Comparison of ENCODE assay signal across 15 cellular contexts in the genomic region with DNA sequence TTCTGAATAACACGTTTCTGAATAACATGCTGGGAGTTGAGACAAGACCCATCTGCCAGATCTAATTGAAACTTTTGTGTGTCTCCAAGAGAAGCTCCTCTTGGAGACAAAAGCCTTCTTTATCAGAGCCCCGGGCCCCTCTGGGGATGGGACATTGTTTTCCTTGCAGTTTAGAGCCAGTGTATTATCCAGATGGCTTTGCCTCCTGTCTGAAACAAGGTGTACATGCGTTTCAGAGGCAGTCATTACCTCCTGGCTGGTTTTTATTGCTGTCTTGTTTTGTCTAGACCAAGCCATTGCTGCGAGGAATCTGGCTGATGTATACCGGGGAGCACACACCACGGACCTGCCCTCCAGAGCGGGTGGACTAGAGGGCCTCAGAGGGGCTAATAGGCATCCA. TPM values are rescaled to one million over a fixed set of nuclear protein-coding genes. Genes with fewer than 3 reads are reported as not detected.
DNase-seq lines count a peak whose midpoint lies in the region; ATAC-seq, FAIRE-seq and TF ChIP-seq lines count a peak whose summit lies in the region.
"Had no signal": no experiment of that assay in that cellular context is flagged by ENCODE, and none has a peak within 500 bp of the region (broad histone marks: within the 10 kb centered on the region; RNA-seq: fewer than 3 reads in every experiment).

No MANE protein-coding gene starts in this region.

- FAIRE-seq in GM19239 (lab: Jason Lieb, UNC): no peak
- FAIRE-seq: GM12892 had no signal

- no peak overlapping the region for H3K4me3 Mint-ChIP-seq in activated CD4-positive, alpha-beta T cell treated with anti-CD3 and anti-CD28 coated beads, Interleukin-2, amount 10 ng/mL, durations not matched to agents 24 days and 14 days
- no peak overlapping the region for H3K4me3 Mint-ChIP-seq in activated CD4-positive, alpha-beta T cell treated with anti-CD3 and anti-CD28 coated beads, Interleukin-2, amount 10 ng/mL, durations not matched to agents 7 days and 5 days

- no peaks in the 10 kb centered on the region for H3K27me3 Mint-ChIP-seq in activated CD4-positive, alpha-beta T cell treated with anti-CD3 and anti-CD28 coated beads, Interleukin-2, amount 10 ng/mL, durations not matched to agents 24 days and 14 days
- H3K27me3 Mint-ChIP-seq in activated CD4-positive, alpha-beta T cell treated with anti-CD3 and anti-CD28 coated beads, Interleukin-2, amount 10 ng/mL, durations not matched to agents 7 days and 5 days: no peaks in the 10 kb centered on the region

- no peak for DNase-seq in activated CD4-positive, alpha-beta T cell treated with anti-CD3 and anti-CD28 coated beads, Interleukin-2, amount 10 ng/mL, durations not matched to agents 24 days and 14 days
- DNase-seq in activated CD4-positive, alpha-beta T cell treated with anti-CD3 and anti-CD28 coated beads, Interleukin-2, amount 10 ng/mL, durations not matched to agents 7 days and 5 days: no peak
- DNase-seq in astrocyte of the cerebellum (ENCODE audit: low read depth) (no peak), lower lobe of right lung (no peak), SKM-1 (lab: John Stamatoyannopoulos, UW; ENCODE audit: unreplicated experiment) (no peak), GM19239 (ENCODE audit: insufficient read length, low spot score) (no peak)
- no peak for DNase-seq in stimulated activated CD4-positive, alpha-beta T cell treated with anti-CD3 and anti-CD28 coated beads, Interleukin-2, amount 100 ng/mL, for 48 hours
- DNase-seq: ACHN; NCI-H226; stimulated activated CD4-positive, alpha-beta T cell treated with anti-CD3 and anti-CD28 coated beads, Interleukin-4, amount 100 ng/mL, for 24 hours; T1000; testis had no signal

- intact Hi-C loops in activated CD4-positive, alpha-beta T cell treated with anti-CD3 and anti-CD28 coated beads, Interleukin-2, amount 10 ng/mL, durations not matched to agents 24 days and 14 days (cut with micrococcal nuclease): no loop called here
- intact Hi-C loops in lower lobe of right lung (cut with DNase I): no loop called here

- H3K4me1 Mint-ChIP-seq in activated CD4-positive, alpha-beta T cell treated with anti-CD3 and anti-CD28 coated beads, Interleukin-2, amount 10 ng/mL, durations not matched to agents 24 days and 14 days: peaks cover 63% of the 10 kb centered on the region
- peaks cover 56% of the 10 kb centered on the region for H3K4me1 Mint-ChIP-seq in activated CD4-positive, alpha-beta T cell treated with anti-CD3 and anti-CD28 coated beads, Interleukin-2, amount 10 ng/mL, durations not matched to agents 7 days and 5 days

- no peaks in the 10 kb centered on the region for H3K9me3 Mint-ChIP-seq in activated CD4-positive, alpha-beta T cell treated with anti-CD3 and anti-CD28 coated beads, Interleukin-2, amount 10 ng/mL, durations not matched to agents 24 days and 14 days
- no peaks in the 10 kb centered on the region for H3K9me3 Mint-ChIP-seq in activated CD4-positive, alpha-beta T cell treated with anti-CD3 and anti-CD28 coated beads, Interleukin-2, amount 10 ng/mL, durations not matched to agents 7 days and 5 days

- peaks cover 61% of the 10 kb centered on the region for H3K36me3 Mint-ChIP-seq in activated CD4-positive, alpha-beta T cell treated with anti-CD3 and anti-CD28 coated beads, Interleukin-2, amount 10 ng/mL, durations not matched to agents 24 days and 14 days (ENCODE audit: low read depth)
- peaks cover 30% of the 10 kb centered on the region for H3K36me3 Mint-ChIP-seq in activated CD4-positive, alpha-beta T cell treated with anti-CD3 and anti-CD28 coated beads, Interleukin-2, amount 10 ng/mL, durations not matched to agents 7 days and 5 days (ENCODE audit: low read depth)

- H3K4me1 ChIP-seq in lower lobe of right lung: peaks cover 86% of the 10 kb centered on the region
- peaks cover 72% of the 10 kb centered on the region for H3K4me1 ChIP-seq in stomach smooth muscle (ENCODE audit: control insufficient read depth, insufficient read depth, low read length)

- H3K4me3 ChIP-seq in astrocyte of the cerebellum (ENCODE audit: low read depth, low read length) (peak overlapping the region; percentile 97), lower lobe of right lung (no peak overlapping the region), stomach smooth muscle (ENCODE audit: low read length in 2 of 2) (peak overlapping the region; percentile 34 to 47)
- H3K4me3 ChIP-seq: testis had no signal

- H3K9me3 ChIP-seq in lower lobe of right lung (no peaks in the 10 kb centered on the region), stomach smooth muscle (ENCODE audit: control insufficient read depth in 2 of 2, low read length in 2 of 2) (no peaks in the 10 kb centered on the region)
- H3K9me3 ChIP-seq: testis had no signal

- H3K27ac ChIP-seq in lower lobe of right lung (peak overlapping the region; percentile 10), stomach smooth muscle (ENCODE audit: low read length) (peak overlapping the region; percentile 100)

- peak overlapping the region; percentile 29 to 58 for H3K9ac ChIP-seq in stomach smooth muscle (ENCODE audit: low read length in 2 of 2)

- ATAC-seq in lower lobe of right lung: no peak
- ATAC-seq: Panc1 had no signal

- in situ Hi-C loops in astrocyte of the cerebellum (cut with HindIII; ENCODE audit: low sequenced_read_pairs): no loop called here

- H3K36me3 ChIP-seq in lower lobe of right lung: peaks cover 71% of the 10 kb centered on the region
- peaks cover 25 to 35% of the 10 kb centered on the region in 2 donors for H3K36me3 ChIP-seq in stomach smooth muscle (ENCODE audit: control insufficient read depth in 2 of 2, insufficient read depth in 2 of 2, low read length in 2 of 2)

- H3K27me3 ChIP-seq in lower lobe of right lung (ENCODE audit: low read depth) (no peaks in the 10 kb centered on the region), stomach smooth muscle (ENCODE audit: control insufficient read depth in 1 of 2, insufficient read depth in 2 of 2, low read length in 2 of 2) (no peaks in the 10 kb centered on the region)
- H3K27me3 ChIP-seq: testis had no signal

- CTCF ChIA-PET in activated CD4-positive, alpha-beta T cell treated with anti-CD3 and anti-CD28 coated beads, Interleukin-2, amount 10 ng/mL, durations not matched to agents 7 days and 5 days (lab: Charles Lee): interaction anchor here (0.6 to 1.6 kb wide), 4 partner anchors 10 to 1267 kb away, joined by 3 to 4 read pairs (median 3); no protein-coding TSS in a partner anchor

- peak overlapping the region; percentile 40 for H3K27ac Mint-ChIP-seq in activated CD4-positive, alpha-beta T cell treated with anti-CD3 and anti-CD28 coated beads, Interleukin-2, amount 10 ng/mL, durations not matched to agents 24 days and 14 days
- H3K27ac Mint-ChIP-seq in activated CD4-positive, alpha-beta T cell treated with anti-CD3 and anti-CD28 coated beads, Interleukin-2, amount 10 ng/mL, durations not matched to agents 7 days and 5 days: no peak overlapping the region

- POLR2A ChIA-PET in activated CD4-positive, alpha-beta T cell treated with anti-CD3 and anti-CD28 coated beads, Interleukin-2, amount 10 ng/mL, durations not matched to agents 7 days and 5 days (lab: Charles Lee): no interaction called here

- TF ChIP-seq CTCF in astrocyte of the cerebellum (IDR thresholded peaks at IDR 0.05; ENCODE audit: low read depth, low read length, missing control alignments) (no peak), lower lobe of right lung (IDR thresholded peaks at IDR 0.05) (no peak)

RNA-seq across cellular contexts. Expression of gene FOSL2, which starts 7.8 kb away (rescaled TPM):
- total RNA-seq in activated CD4-positive, alpha-beta T cell treated with anti-CD3 and anti-CD28 coated beads, Interleukin-2, amount 10 ng/mL, durations not matched to agents 24 days and 14 days: 73.2 and 80.6 TPM in 2 replicates
- total RNA-seq in activated CD4-positive, alpha-beta T cell treated with anti-CD3 and anti-CD28 coated beads, Interleukin-2, amount 10 ng/mL, durations not matched to agents 7 days and 5 days: 10 to 100 TPM; 39.6 to 47.0 TPM
- total RNA-seq in lower lobe of right lung: 74.9 TPM
